Comparison of ENCODE assay signal across 17 cellular contexts in genomic region chr11:2664331-2664730, GRCh38.
"Had no signal": no experiment of that assay in that cellular context is flagged by ENCODE, and none has a peak within 500 bp of the region (broad histone marks: within the 10 kb centered on the region; RNA-seq: fewer than 3 reads in every experiment).

No MANE protein-coding gene starts in this region.

- H2AFZ ChIP-seq: neural progenitor cell had no signal

- H3K36me3 ChIP-seq: neural progenitor cell had no signal

- ATAC-seq: activated T-cell treated with anti-CD3 and anti-CD28 coated beads, Interleukin-2, amount 50 U/mL, for 72 hours; left lung; mucosa of descending colon; pancreas; SK-N-SH treated with all-trans-retinoic acid at 6 μM for 48 hours; T-cell had no signal

- H3K9me3 ChIP-seq: pancreas had no signal

- H3K4me3 ChIP-seq: left lung, mucosa of descending colon, neural progenitor cell, pancreas had no signal

- DNase-seq: activated B cell treated with CpG ODN at 0.5 μM for 24 hours; activated CD4-positive, alpha-beta T cell treated with anti-CD3 and anti-CD28 coated beads for 48 hours; activated effector memory CD4-positive, alpha-beta T cell treated with anti-CD3 and anti-CD28 coated beads, Interleukin-2, amount 50 U/mL, for 16 hours; activated T-cell treated with anti-CD3 and anti-CD28 coated beads, Interleukin-2, amount 50 U/mL, for 72 hours; cerebellar nuclear complex; hypothalamus; mucosa of descending colon; naive B cell; retina; stimulated activated CD4-positive, alpha-beta T cell treated with anti-CD3 and anti-CD28 coated beads, Interleukin-2, amount 100 ng/mL, for 24 hours; T-cell; trophoblast cell had no signal

- H3K4me1 ChIP-seq: left lung, neural progenitor cell, pancreas had no signal

- H3K27me3 ChIP-seq: left lung, neural progenitor cell, pancreas had no signal

- H3K27ac ChIP-seq: left lung, neural progenitor cell, pancreas had no signal

- H3K4me2 ChIP-seq: neural progenitor cell had no signal

- FAIRE-seq: frontal cortex, pancreas had no signal

- H3K9ac ChIP-seq: neural progenitor cell had no signal
